8 cellular contexts compared by ENCODE assay signal in the genomic region with DNA sequence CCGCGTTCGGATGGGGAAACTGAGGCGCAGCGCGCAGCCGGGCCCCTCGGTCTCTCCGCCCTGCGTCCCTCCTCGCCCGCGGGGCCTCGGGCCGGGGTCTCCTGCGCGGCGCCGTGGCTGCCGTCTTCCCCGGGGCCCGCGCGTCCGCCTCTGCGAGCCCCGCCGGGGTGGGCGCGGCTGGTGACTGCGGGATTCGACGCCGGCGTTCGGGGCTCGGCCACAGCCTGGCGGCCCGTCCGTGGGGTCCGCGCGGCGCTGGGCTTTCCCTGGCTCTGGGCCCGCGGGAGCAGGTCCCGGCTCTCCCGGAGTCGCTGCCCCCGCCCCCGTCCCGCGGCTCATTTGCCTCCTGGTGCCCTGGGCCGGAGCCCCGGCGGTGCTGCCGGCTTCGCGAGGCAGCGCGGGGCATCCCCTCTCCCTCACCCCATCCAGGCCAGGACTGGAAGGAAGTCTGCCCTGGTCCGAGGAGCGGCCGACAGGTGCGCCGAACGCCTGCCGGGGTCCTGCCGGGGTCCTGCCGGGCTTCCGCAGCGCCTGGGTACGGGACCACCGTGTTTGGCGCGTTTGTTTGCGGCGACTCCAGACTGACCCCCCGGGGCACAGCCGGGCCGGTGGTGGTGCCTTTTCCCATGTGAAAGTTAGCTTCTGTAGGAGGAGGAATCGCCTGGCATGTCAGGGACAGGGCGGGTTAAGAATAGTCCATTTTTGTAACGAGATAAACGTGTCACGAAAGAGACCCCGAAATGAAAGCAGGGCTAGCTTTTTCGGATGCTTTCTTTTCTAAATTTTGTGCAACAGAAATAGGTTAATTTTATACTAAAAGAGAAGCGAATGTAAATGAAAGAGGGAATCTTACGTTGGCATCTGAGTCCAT. TPM values are rescaled to one million over a fixed set of nuclear protein-coding genes. Genes with fewer than 3 reads are reported as not detected.
DNase-seq lines count a peak whose midpoint lies in the region; ATAC-seq and TF ChIP-seq lines count a peak whose summit lies in the region.

No MANE protein-coding gene starts in this region.

- no peaks in the 10 kb centered on the region for H3K9me3 ChIP-seq in testis

- in situ Hi-C loops in astrocyte of the spinal cord (cut with HindIII; ENCODE audit: low sequenced_read_pairs), result no loop called here

- intact Hi-C loops in testis (cut with DNase I; ENCODE audit: low total_unique reads), result no loop called here

- H3K4me3 ChIP-seq in astrocyte of the spinal cord (ENCODE audit: low read depth, low read length) (peak overlapping the region; percentile 47), testis (peak overlapping the region; percentile 74 to 96)

- H3K4me1 ChIP-seq in testis, result peaks cover 19% of the 10 kb centered on the region

- CTCF ChIA-PET in GM10248 (lab: Yijun Ruan, JAX), result interaction anchor here (1.2 to 1.5 kb wide), 3 partner anchors 31 to 565 kb away, joined by 3 to 7 read pairs (median 3); no protein-coding TSS in a partner anchor

- WGBS in testis, 2 donors, result 3 to 10% methylated on average over 16 to 59 of the region's 90 CpGs

- peak; percentile 33 for ATAC-seq in HG03354 (IDR thresholded peaks at IDR 0.05; ENCODE audit: poor library complexity, severe bottlenecking, unreplicated experiment)
- no peak for ATAC-seq in HG02623 (IDR thresholded peaks at IDR 0.05; ENCODE audit: unreplicated experiment)
- ATAC-seq in HG03378 (IDR thresholded peaks at IDR 0.05; ENCODE audit: unreplicated experiment), result no peak

- DNase-seq in GM10248 (ENCODE audit: extremely low spot score) (peak; percentile 46), astrocyte of the spinal cord (ENCODE audit: low read depth, low spot score) (no peak), left kidney (ENCODE audit: low read depth, low spot score) (peak; percentile 39), testis (no peak), NCI-H1105 treated with DMSO at 0.1 percent for 48 hours (lab: John Stamatoyannopoulos, UW) (no peak)

- POLR2A ChIA-PET in GM10248 (lab: Yijun Ruan, JAX), result no interaction called here

- TF ChIP-seq CTCF in GM10248 (IDR thresholded peaks at IDR 0.05; ENCODE audit: control extremely low read depth, extremely low read depth, low read depth, missing control alignments) (no peak), astrocyte of the spinal cord (IDR thresholded peaks at IDR 0.05; ENCODE audit: low read depth, low read length) (no peak), testis (IDR thresholded peaks at IDR 0.05) (no peak)

- no peaks in the 10 kb centered on the region for H3K27me3 ChIP-seq in testis

- TF ChIP-seq POLR2A in testis (IDR thresholded peaks at IDR 0.05), result no peak

- peak overlapping the region; percentile 59 to 76 for H3K27ac ChIP-seq in testis

- no peaks in the 10 kb centered on the region for H3K36me3 ChIP-seq in testis (ENCODE audit: low read depth, missing control alignments)

RNA-seq across cellular contexts. Expression of gene CHMP6, which starts 0.7 kb away (rescaled TPM):
- total RNA-seq in testis, result 10 to 100 TPM; 28.2 to 29.8 TPM
- polyA plus RNA-seq in testis (ENCODE audit: insufficient read depth, low read depth, low replicate concordance), result 18.5 TPM

RNA-seq across cellular contexts. Expression of gene BAIAP2, which starts 42.6 kb away (rescaled TPM):
- 10 to 100 TPM; 67.3 to 67.5 TPM for total RNA-seq in testis
- polyA plus RNA-seq in testis (ENCODE audit: insufficient read depth, low read depth, low replicate concordance), result 36.7 TPM

Comparison
In these comparisons a context has a peak if more than half of its experiments do, and no peak if none do; other contexts are left out.
1. DNase-seq: peak in GM10248 (single experiment) and left kidney (single experiment); none in astrocyte of the spinal cord (single experiment), testis (single experiment) and NCI-H1105 treated with DMSO at 0.1 percent for 48 hours (single experiment).